ENCODE assay signal across 28 cellular contexts in the genomic region with DNA sequence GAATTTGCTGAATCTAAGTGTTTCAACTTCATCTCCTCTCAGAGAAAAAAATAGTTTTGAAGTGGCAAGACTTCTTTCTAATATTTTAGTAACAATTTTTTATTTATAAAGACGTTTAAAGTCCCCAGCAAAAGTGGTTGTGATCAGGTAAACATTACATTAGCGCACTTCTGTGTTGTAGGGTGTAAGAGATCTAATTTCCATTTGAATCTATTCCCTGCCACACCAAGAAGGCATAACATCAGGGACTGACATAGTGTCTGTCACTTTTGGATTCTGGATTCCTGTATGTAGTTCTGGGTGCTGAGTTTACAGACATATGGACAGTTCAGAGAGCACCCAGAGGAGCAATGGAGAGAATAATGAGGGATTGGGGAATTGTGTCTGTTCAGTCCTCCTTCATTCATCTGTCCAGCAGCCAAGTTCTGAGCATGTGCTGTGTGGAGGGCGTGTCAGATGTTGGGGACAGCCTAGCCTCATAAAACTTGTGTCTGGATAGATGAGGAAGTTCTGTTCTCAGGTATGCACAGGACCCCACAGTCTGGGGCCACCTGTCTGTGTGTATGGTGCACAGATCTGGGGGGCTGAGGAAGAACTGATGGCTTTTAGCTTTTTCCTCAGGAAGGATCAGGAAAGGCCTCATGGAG.
"Had no signal": no experiment of that assay in that cellular context is flagged by ENCODE, and none has a peak within 500 bp of the region (broad histone marks: within the 10 kb centered on the region; RNA-seq: fewer than 3 reads in every experiment).

No MANE protein-coding gene starts in this region.

- ATAC-seq: foreskin keratinocyte; heart right ventricle; left lobe of liver; naive thymus-derived CD4-positive, alpha-beta T cell; stimulated activated memory B cell treated with anti-CD40 and anti-IgM and Interleukin-4, amounts not matched to agents 10 μg/mL and 1 μg/mL and 100 μg/mL, for 72 hours; upper lobe of right lung had no signal

- H3K36me3 ChIP-seq: neutrophil, prostate gland, right atrium auricular region, sigmoid colon, thoracic aorta, upper lobe of right lung, vagina had no signal

- H3K27ac ChIP-seq: esophagus muscularis mucosa, foreskin keratinocyte, heart right ventricle, neutrophil, prostate gland, right atrium auricular region, sigmoid colon, spleen, thoracic aorta, tibial nerve, upper lobe of right lung, vagina had no signal

- DNase-seq: central memory CD4-positive, alpha-beta T cell; effector CD8-positive, alpha-beta T cell; foreskin keratinocyte; glutamatergic neuron; heart right ventricle; hypothalamus; immature natural killer cell; islet precursor cell; naive thymus-derived CD4-positive, alpha-beta T cell; sigmoid colon; spleen; stimulated activated CD4-positive, alpha-beta T cell treated with anti-CD3 and anti-CD28 coated beads, Interleukin-4, amount 100 ng/mL, for 4 hours; upper lobe of right lung had no signal

- H3K4me1 ChIP-seq: foreskin keratinocyte, prostate gland, right atrium auricular region, sigmoid colon, tibial nerve, upper lobe of right lung, vagina had no signal

- H3K9me3 ChIP-seq: esophagus muscularis mucosa, heart right ventricle, neutrophil, prostate gland, right atrium auricular region, sigmoid colon, spleen, thoracic aorta, tibial nerve, upper lobe of right lung, vagina had no signal

- H3K4me3 Mint-ChIP-seq: dendritic cell treated with granulocyte-macrophage colony-stimulating factor and Interleukin-4, amounts not matched to agents 40 ng/mL and 50 ng/mL, for 4 days; immature natural killer cell; memory B cell; naive thymus-derived CD4-positive, alpha-beta T cell; stimulated activated memory B cell treated with anti-CD40 and anti-IgM and Interleukin-4, amounts not matched to agents 10 μg/mL and 1 μg/mL and 100 μg/mL, for 72 hours; stimulated activated naive CD8-positive, alpha-beta T cell treated with anti-CD3 and anti-CD28 coated beads, Interleukin-15, Interleukin-2, amounts not matched to agents 100 ng/mL and 50 ng/mL, for 24 hours had no signal

- H3K27me3 Mint-ChIP-seq: dendritic cell treated with granulocyte-macrophage colony-stimulating factor and Interleukin-4, amounts not matched to agents 40 ng/mL and 50 ng/mL, for 4 days; memory B cell; naive thymus-derived CD4-positive, alpha-beta T cell; stimulated activated memory B cell treated with anti-CD40 and anti-IgM and Interleukin-4, amounts not matched to agents 10 μg/mL and 1 μg/mL and 100 μg/mL, for 72 hours; stimulated activated naive CD8-positive, alpha-beta T cell treated with anti-CD3 and anti-CD28 coated beads, Interleukin-15, Interleukin-2, amounts not matched to agents 100 ng/mL and 50 ng/mL, for 24 hours had no signal

- H3K9me3 Mint-ChIP-seq: dendritic cell treated with granulocyte-macrophage colony-stimulating factor and Interleukin-4, amounts not matched to agents 40 ng/mL and 50 ng/mL, for 4 days; immature natural killer cell; memory B cell; stimulated activated memory B cell treated with anti-CD40 and anti-IgM and Interleukin-4, amounts not matched to agents 10 μg/mL and 1 μg/mL and 100 μg/mL, for 72 hours; stimulated activated naive CD8-positive, alpha-beta T cell treated with anti-CD3 and anti-CD28 coated beads, Interleukin-15, Interleukin-2, amounts not matched to agents 100 ng/mL and 50 ng/mL, for 24 hours had no signal

- H3K4me1 Mint-ChIP-seq: memory B cell; stimulated activated memory B cell treated with anti-CD40 and anti-IgM and Interleukin-4, amounts not matched to agents 10 μg/mL and 1 μg/mL and 100 μg/mL, for 72 hours had no signal

- FAIRE-seq: colon, endothelial cell of umbilical vein had no signal

- H3K27ac Mint-ChIP-seq: dendritic cell treated with granulocyte-macrophage colony-stimulating factor and Interleukin-4, amounts not matched to agents 40 ng/mL and 50 ng/mL, for 4 days; immature natural killer cell; memory B cell; naive thymus-derived CD4-positive, alpha-beta T cell; stimulated activated memory B cell treated with anti-CD40 and anti-IgM and Interleukin-4, amounts not matched to agents 10 μg/mL and 1 μg/mL and 100 μg/mL, for 72 hours; stimulated activated naive CD8-positive, alpha-beta T cell treated with anti-CD3 and anti-CD28 coated beads, Interleukin-15, Interleukin-2, amounts not matched to agents 100 ng/mL and 50 ng/mL, for 24 hours had no signal

- H3K4me3 ChIP-seq: esophagus muscularis mucosa, heart right ventricle, lung, prostate gland, right atrium auricular region, sigmoid colon, spleen, thoracic aorta, tibial nerve, upper lobe of right lung, vagina had no signal

- H3K27me3 ChIP-seq: esophagus muscularis mucosa, foreskin keratinocyte, heart right ventricle, neutrophil, right atrium auricular region, sigmoid colon, spleen, tibial nerve, upper lobe of right lung, vagina had no signal
